ENCODE assay signal across 8 cellular contexts in genomic region chr16:27269300-27270150, GRCh38. TPM values are rescaled to one million over a fixed set of nuclear protein-coding genes. Genes with fewer than 3 reads are reported as not detected.
DNase-seq lines count a peak whose midpoint lies in the region; ATAC-seq and TF ChIP-seq lines count a peak whose summit lies in the region.

No MANE protein-coding gene starts in this region.

- peaks cover 41% of the 10 kb centered on the region for H3K36me3 Mint-ChIP-seq in activated naive CD4-positive, alpha-beta T cell treated with anti-CD3 and anti-CD28 coated beads, Interleukin-2, amount 10 ng/mL, durations not matched to agents 7 days and 5 days

- H3K9me3 Mint-ChIP-seq in activated naive CD4-positive, alpha-beta T cell treated with anti-CD3 and anti-CD28 coated beads, Interleukin-2, amount 10 ng/mL, durations not matched to agents 7 days and 5 days, result no peaks in the 10 kb centered on the region

- 93% methylated on average over 8 of the region's 9 CpGs for WGBS in mesenchymal stem cell
- 84 to 85% methylated on average over 9 of the region's 9 CpGs for WGBS in upper lobe of left lung, 2 donors

- H2BK5ac ChIP-seq in mesenchymal stem cell (ENCODE audit: low read depth, low read length, poor library complexity, severe bottlenecking), result no peak overlapping the region

- no peak for DNase-seq in activated naive CD4-positive, alpha-beta T cell treated with anti-CD3 and anti-CD28 coated beads, Interleukin-2, amount 10 ng/mL, durations not matched to agents 7 days and 5 days
- DNase-seq in activated naive CD4-positive, alpha-beta T cell treated with anti-CD3 and anti-CD28 coated beads, Interleukin-2, amount 50 U/mL, for 16 hours, result no peak
- no peak for DNase-seq in ascending aorta (ENCODE audit: low spot score in 2 of 2)
- no peak for DNase-seq in mesenchymal stem cell
- DNase-seq in upper lobe of left lung, result no peak
- DNase-seq in NK-92 treated with Interleukin-12 subunit alpha and Interleukin-12 subunit beta, amount 100 ng/mL, for 24 hours (lab: John Stamatoyannopoulos, UW), result no peak

- H2BK12ac ChIP-seq in mesenchymal stem cell (ENCODE audit: low read length in 2 of 2), result no peak overlapping the region

- no peak overlapping the region for H3K4me2 ChIP-seq in mesenchymal stem cell (ENCODE audit: low read length, poor library complexity, severe bottlenecking)

- H2AK5ac ChIP-seq in mesenchymal stem cell (ENCODE audit: low read length, severe bottlenecking), result peak overlapping the region; percentile 17

- H3K4ac ChIP-seq in mesenchymal stem cell (ENCODE audit: low read depth in 1 of 2, low read length in 2 of 2), result no peak overlapping the region

- no peaks in the 10 kb centered on the region for H3K27me3 Mint-ChIP-seq in activated naive CD4-positive, alpha-beta T cell treated with anti-CD3 and anti-CD28 coated beads, Interleukin-2, amount 10 ng/mL, durations not matched to agents 7 days and 5 days

- peaks cover 9% of the 10 kb centered on the region for H3K79me1 ChIP-seq in mesenchymal stem cell (replicated peaks; ENCODE audit: low read length, poor library complexity, severe bottlenecking)

- no peak overlapping the region for H3K18ac ChIP-seq in mesenchymal stem cell (ENCODE audit: low read depth in 1 of 2, low read length in 2 of 2)

- H3K23ac ChIP-seq in mesenchymal stem cell (ENCODE audit: low read length in 2 of 2), result no peak overlapping the region

- peak overlapping the region; percentile 88 to 97 for H3K4me3 ChIP-seq in ascending aorta
- H3K4me3 ChIP-seq in mesenchymal stem cell (ENCODE audit: insufficient read depth in 1 of 2, low read depth in 1 of 2, low read length in 2 of 2), result peak overlapping the region in 1 of 2 experiments; percentile 91
- H3K4me3 ChIP-seq in upper lobe of left lung, result peak overlapping the region in 3 of 4 donors; percentile 57 to 85 (median 78)

- H3K27me3 ChIP-seq in ascending aorta (no peaks in the 10 kb centered on the region), mesenchymal stem cell (ENCODE audit: control insufficient read depth in 1 of 2, insufficient read depth in 1 of 2, low read length in 2 of 2) (no peaks in the 10 kb centered on the region), upper lobe of left lung (no peaks in the 10 kb centered on the region)

- no peak overlapping the region for H3K14ac ChIP-seq in mesenchymal stem cell (ENCODE audit: low read length in 2 of 2)

- H3K27ac ChIP-seq in ascending aorta, result no peak overlapping the region
- H3K27ac ChIP-seq in mesenchymal stem cell (ENCODE audit: low read length, poor library complexity, severe bottlenecking), result no peak overlapping the region
- peak overlapping the region in 3 of 4 donors; percentile 86 to 96 (median 91) for H3K27ac ChIP-seq in upper lobe of left lung

- H3K9me3 ChIP-seq in ascending aorta, result no peaks in the 10 kb centered on the region
- no peaks in the 10 kb centered on the region for H3K9me3 ChIP-seq in mesenchymal stem cell (ENCODE audit: control insufficient read depth, low read length)
- no peaks in the 10 kb centered on the region for H3K9me3 ChIP-seq in upper lobe of left lung

- intact Hi-C loops in ascending aorta (cut with DNase I), result loop anchor here (5.0 kb wide), 1 partner anchor 32 kb away; no protein-coding TSS in a partner anchor

- H3K36me3 ChIP-seq in ascending aorta (no peaks in the 10 kb centered on the region), mesenchymal stem cell (ENCODE audit: control insufficient read depth in 1 of 2, insufficient read depth in 2 of 2, low read depth in 1 of 2, low read length in 2 of 2) (no peaks in the 10 kb centered on the region), upper lobe of left lung (no peaks in the 10 kb centered on the region)

- H3K9ac ChIP-seq in mesenchymal stem cell (ENCODE audit: low read length), result peak overlapping the region; percentile 98

- no peak for TF ChIP-seq EP300 in upper lobe of left lung (IDR thresholded peaks at IDR 0.05)

- TF ChIP-seq CTCF in ascending aorta (IDR thresholded peaks at IDR 0.05) (no peak), upper lobe of left lung (IDR thresholded peaks at IDR 0.05) (no peak)

- H3K4me3 Mint-ChIP-seq in activated naive CD4-positive, alpha-beta T cell treated with anti-CD3 and anti-CD28 coated beads, Interleukin-2, amount 10 ng/mL, durations not matched to agents 7 days and 5 days, result peak overlapping the region; percentile 92

- H2AFZ ChIP-seq in mesenchymal stem cell (ENCODE audit: low read depth, low read length), result peak overlapping the region; percentile 27

- H3K4me1 Mint-ChIP-seq in activated naive CD4-positive, alpha-beta T cell treated with anti-CD3 and anti-CD28 coated beads, Interleukin-2, amount 10 ng/mL, durations not matched to agents 7 days and 5 days, result peaks cover 80% of the 10 kb centered on the region

- ATAC-seq in upper lobe of left lung (ENCODE audit: low FRiP score in 2 of 2) (no peak), HG03196 (IDR thresholded peaks at IDR 0.05; ENCODE audit: unreplicated experiment) (no peak), GM19455 (IDR thresholded peaks at IDR 0.05; ENCODE audit: unreplicated experiment) (no peak)

- no peak overlapping the region for H2BK15ac ChIP-seq in mesenchymal stem cell (ENCODE audit: low read depth, poor library complexity, severe bottlenecking)

- TF ChIP-seq POLR2A in upper lobe of left lung (IDR thresholded peaks at IDR 0.05), result no peak

- H3K4me1 ChIP-seq in ascending aorta (peaks cover 0 to 7% of the 10 kb centered on the region in 2 donors), mesenchymal stem cell (ENCODE audit: control insufficient read depth, insufficient read depth, low read depth, low read length) (peaks cover 10% of the 10 kb centered on the region), upper lobe of left lung (peaks cover 6 to 18% (median 13%) of the 10 kb centered on the region in 4 donors)

- H4K91ac ChIP-seq in mesenchymal stem cell (ENCODE audit: low read length), result no peak overlapping the region

- CTCF ChIA-PET in activated naive CD4-positive, alpha-beta T cell treated with anti-CD3 and anti-CD28 coated beads, Interleukin-2, amount 10 ng/mL, durations not matched to agents 7 days and 5 days (lab: Charles Lee), result interaction anchor here (1.5 to 3.9 kb wide), 2 partner anchors 34 to 106 kb away, joined by 4 to 17 read pairs; no protein-coding TSS in a partner anchor

- H3K27ac Mint-ChIP-seq in activated naive CD4-positive, alpha-beta T cell treated with anti-CD3 and anti-CD28 coated beads, Interleukin-2, amount 10 ng/mL, durations not matched to agents 7 days and 5 days, result peak overlapping the region; percentile 92

- H4K8ac ChIP-seq in mesenchymal stem cell (ENCODE audit: low read length), result peak overlapping the region; percentile 43

- no peak overlapping the region for H2BK120ac ChIP-seq in mesenchymal stem cell (ENCODE audit: low read depth, low read length)

RNA-seq across cellular contexts. Expression of gene NSMCE1, which starts 1.0 kb away (rescaled TPM):
- total RNA-seq in ascending aorta (6.8 TPM), upper lobe of left lung (10 to 100 TPM; 14.7 to 50.6 (median 31.0) TPM)
- 52.8 TPM for polyA plus RNA-seq in mesenchymal stem cell (2013, experiment 1 of 2)
- polyA plus RNA-seq in mesenchymal stem cell (2013, experiment 2 of 2), result 54.6 TPM

RNA-seq across cellular contexts. Expression of gene IL4R, which starts 44.2 kb away (rescaled TPM):
- total RNA-seq in ascending aorta (88.7 TPM), upper lobe of left lung (100 to 1,000 TPM in 5 of 6 donors, 10 to 100 TPM in 1; 87.0 to 202 (median 153) TPM)
- 79.3 TPM for polyA plus RNA-seq in mesenchymal stem cell (2013, experiment 1 of 2)
- polyA plus RNA-seq in mesenchymal stem cell (2013, experiment 2 of 2), result 85.4 TPM

Comparison
In these comparisons a context has a peak if more than half of its experiments do, and no peak if none do; other contexts are left out.
1. H3K27ac ChIP-seq: peak in upper lobe of left lung (3 of 4); none in ascending aorta (0 of 2) and mesenchymal stem cell (single experiment).